In genomic region chr2:206915136-206915535, GRCh38 we compare ENCODE assay signal across 8 cellular contexts. TPM values are rescaled to one million over a fixed set of nuclear protein-coding genes. Genes with fewer than 3 reads are reported as not detected.
DNase-seq lines count a peak whose midpoint lies in the region; ATAC-seq, FAIRE-seq and TF ChIP-seq lines count a peak whose summit lies in the region.

No MANE protein-coding gene starts in this region.

- TF ChIP-seq CTCF in A549 (IDR thresholded peaks at IDR 0.05) (no peak), tibial nerve (IDR thresholded peaks at IDR 0.05) (no peak)

- H3K4me1 ChIP-seq in A549 (peaks cover 6% of the 10 kb centered on the region; the same call in 1 of the 3 replicates), tibial nerve (no peaks in the 10 kb centered on the region)

- no peak for TF ChIP-seq POLR2A in A549 (IDR thresholded peaks at IDR 0.05; ENCODE audit: low read length)
- no peak for TF ChIP-seq POLR2A in tibial nerve (IDR thresholded peaks at IDR 0.05)

- FAIRE-seq in A549 (lab: Jason Lieb, UNC) (peak; percentile 23), urothelium cell line (lab: Jason Lieb, UNC) (no peak)

- ATAC-seq in A549 (peak; percentile 90 to 97), GM18867 (IDR thresholded peaks at IDR 0.05; ENCODE audit: unreplicated experiment) (peak; percentile 66), esophagus mucosa (peak; percentile 99)

- TF ChIP-seq EP300 in A549 (IDR thresholded peaks at IDR 0.05) (no peak), tibial nerve (IDR thresholded peaks at IDR 0.05) (no peak)

- no peaks in the 10 kb centered on the region for H3K36me3 ChIP-seq in tibial nerve

- TF ChIP-seq RAD21 in A549 (conservative IDR thresholded peaks at IDR 0.05 in 1 of 2, IDR thresholded peaks at IDR 0.05 in 1 of 2), result no peak

- POLR2A ChIA-PET in A549 (lab: Yijun Ruan, JAX), result no interaction called here

- CTCF ChIA-PET in A549 (lab: Yijun Ruan, JAX), result interaction anchor here (0.6 to 0.7 kb wide), 2 partner anchors 71 to 354 kb away, joined by 3 read pairs; no protein-coding TSS in a partner anchor

- no peak overlapping the region for H3K4me2 ChIP-seq in A549

- no peaks in the 10 kb centered on the region for H3K9me3 ChIP-seq in A549
- no peaks in the 10 kb centered on the region for H3K9me3 ChIP-seq in tibial nerve

- WGBS in A549 (ENCODE audit: missing lambda C conversion rate), result 12% methylated on average over 1 of the region's 1 CpG
- WGBS in tibial nerve, 2 donors, result 41 to 44% methylated on average over 1 of the region's 1 CpG

- DNase-seq in A549 (ENCODE audit: low read depth in 1 of 2, low spot score in 1 of 2) (peak in 1 of 2 experiments; percentile 56), MV-4-11 (lab: John Stamatoyannopoulos, UW) (peak; percentile 92), urothelium cell line (ENCODE audit: low spot score) (no peak), NCI-H2171 treated with DMSO at 0.1 percent for 48 hours (lab: John Stamatoyannopoulos, UW) (no peak), DMS 273 (lab: John Stamatoyannopoulos, UW; ENCODE audit: unreplicated experiment) (no peak), tibial nerve (ENCODE audit: low spot score in 2 of 2) (no peak)

- no peaks in the 10 kb centered on the region for H3K27me3 ChIP-seq in tibial nerve

- H3K27ac ChIP-seq in A549, result no peak overlapping the region
- no peak overlapping the region for H3K27ac ChIP-seq in tibial nerve

- H3K4me3 ChIP-seq in A549, result no peak overlapping the region
- no peak overlapping the region for H3K4me3 ChIP-seq in tibial nerve

TF ChIP-seq in A549, 52 proteins besides CTCF, POLR2A, EP300 and RAD21:
- 0 out of 2 replicates have a peak, but pooled peaks have one; percentile 21 for TF ChIP-seq FOSL2 (IDR thresholded peaks at IDR 0.05)
- no peak; the same call in 1 of the 2 replicates for TF ChIP-seq FOSL2 (CRISPR knock-in tag; IDR thresholded peaks at IDR 0.05)
- TF ChIP-seq CHD2 (IDR thresholded peaks at IDR 0.05; ENCODE audit: low read length, partially characterized antibody), result no peak

RNA-seq across cellular contexts. Expression of gene CPO, which starts 24.2 kb away (rescaled TPM):
- 0.09 and 0.15 TPM in 2 replicates for polyA plus RNA-seq in A549 (2011; rRNA removed)
- 0.03 TPM in 1 of 2 replicates, not detected in the other for polyA plus RNA-seq in A549 (2012; cell fraction: cytosol; rRNA removed)
- 0.04 TPM in 1 of 2 replicates, not detected in the other for polyA plus RNA-seq in A549 (2012; cell fraction: nucleus; rRNA removed)
- 0.13 to 0.18 TPM (median 0.14 TPM) in 3 replicates for polyA plus RNA-seq in A549 (2017; fragmentation: RNase III; extraction: RNeasy Plus Mini Kit Qiagen cat#74134 plus additional on column Dnase treatment)
- polyA minus RNA-seq in A549 (2011; rRNA and poly(A)+ RNA removed), result 0.17 and 0.19 TPM in 2 replicates
- not detected for total RNA-seq in esophagus mucosa
- total RNA-seq in tibial nerve, result 1 to 10 TPM in 1 of 4 donors, under 1 TPM in 2, not detected in 1; 0.39 to 2.2 (median 0.63) TPM
